In the genomic region with DNA sequence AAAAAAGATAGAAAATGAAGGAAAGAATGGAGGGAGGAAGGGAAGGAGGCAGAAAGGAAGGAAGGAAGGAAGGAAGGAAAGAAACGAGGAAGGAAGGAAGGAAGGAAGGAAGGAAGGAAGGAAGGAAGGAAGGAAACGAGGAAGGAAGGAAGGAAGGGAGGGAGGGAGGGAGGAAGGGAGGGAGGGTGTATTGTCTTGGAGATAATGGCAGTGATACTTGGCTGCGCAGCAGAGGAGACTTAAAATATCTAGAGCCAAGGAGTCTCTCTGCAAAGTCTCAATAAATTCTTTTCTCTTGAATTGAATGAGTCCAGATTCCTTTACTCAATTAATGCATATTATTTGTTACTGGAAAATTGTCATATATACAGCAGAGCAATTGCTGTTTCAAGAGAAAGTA, we compare ENCODE assay signal across 8 cellular contexts.
"Had no signal": no experiment of that assay in that cellular context is flagged by ENCODE, and none has a peak within 500 bp of the region (broad histone marks: within the 10 kb centered on the region; RNA-seq: fewer than 3 reads in every experiment).

No MANE protein-coding gene starts in this region.

- ATAC-seq: GM12878 had no signal

- FAIRE-seq: G401.6, GM12878, GM12891, GM12892, GM18507, GM19239 had no signal

- H3K4me3 ChIP-seq: GM12878 had no signal

- DNase-seq: GDM1, GF-D8 had no signal
